Comparison of ENCODE assay signal across 26 cellular contexts in genomic region chrX:122087353-122087752, GRCh38.
DNase-seq lines count a peak whose midpoint lies in the region; ATAC-seq and TF ChIP-seq lines count a peak whose summit lies in the region.
"Had no signal": no experiment of that assay in that cellular context is flagged by ENCODE, and none has a peak within 500 bp of the region (broad histone marks: within the 10 kb centered on the region; RNA-seq: fewer than 3 reads in every experiment).

No MANE protein-coding gene starts in this region.

- ATAC-seq in GM21717 (IDR thresholded peaks at IDR 0.05; ENCODE audit: unreplicated experiment): no peak
- ATAC-seq: GM12878, GM23338 had no signal

- H3K4me3 ChIP-seq in LNCaP clone FGC (ENCODE audit: low read depth, low read length) (no peak overlapping the region), fibroblast of mammary gland (ENCODE audit: control insufficient read depth, low read depth, low read length) (no peak overlapping the region), skeletal muscle cell (ENCODE audit: low read depth, low read length) (no peak overlapping the region)
- H3K4me3 ChIP-seq: GM12878, GM23338, MG63 had no signal

- DNase-seq in NCI-H2029 treated with DMSO at 0.1 percent for 48 hours (lab: John Stamatoyannopoulos, UW) (peak; percentile 6), NCI-H2029 (lab: John Stamatoyannopoulos, UW) (no peak), LNCaP clone FGC (ENCODE audit: low read depth) (peak; percentile 48), fibroblast of mammary gland (ENCODE audit: low read depth) (peak; percentile 41), skeletal muscle cell (ENCODE audit: low read depth) (peak; percentile 75), dermis blood vessel endothelial cell (no peak), nucleus accumbens (lab: John Stamatoyannopoulos, UW) (no peak)
- DNase-seq: 8988T; CD4-positive, CD25-positive, alpha-beta regulatory T cell; COR-L47; DMS 273 treated with DMSO at 0.1 percent for 48 hours; EL; HCEC 1CT; IMR-90; MG63; NCI-H1048; NCI-H1436; NCI-H2081; NCI-H2171 treated with DMSO at 0.1 percent for 48 hours; NCI-H446; NCI-H82; OCI-M1; SIG-M5 had no signal

- TF ChIP-seq CTCF in LNCaP clone FGC (IDR thresholded peaks at IDR 0.05; ENCODE audit: control insufficient read depth, extremely low read depth, insufficient read depth): no peak
- TF ChIP-seq CTCF in fibroblast of mammary gland (conservative IDR thresholded peaks at IDR 0.05; ENCODE audit: control insufficient read depth, insufficient read depth, low read depth, low read length): no peak

Comparison
In these comparisons a context has a peak if more than half of its experiments do, and no peak if none do; other contexts are left out.
1. DNase-seq: peak in NCI-H2029 treated with DMSO at 0.1 percent for 48 hours (single experiment), LNCaP clone FGC (single experiment), fibroblast of mammary gland (single experiment) and skeletal muscle cell (single experiment); none in NCI-H2029 (single experiment), dermis blood vessel endothelial cell (single experiment) and nucleus accumbens (0 of 56).